ENCODE assay signal across 19 cellular contexts in the genomic region with DNA sequence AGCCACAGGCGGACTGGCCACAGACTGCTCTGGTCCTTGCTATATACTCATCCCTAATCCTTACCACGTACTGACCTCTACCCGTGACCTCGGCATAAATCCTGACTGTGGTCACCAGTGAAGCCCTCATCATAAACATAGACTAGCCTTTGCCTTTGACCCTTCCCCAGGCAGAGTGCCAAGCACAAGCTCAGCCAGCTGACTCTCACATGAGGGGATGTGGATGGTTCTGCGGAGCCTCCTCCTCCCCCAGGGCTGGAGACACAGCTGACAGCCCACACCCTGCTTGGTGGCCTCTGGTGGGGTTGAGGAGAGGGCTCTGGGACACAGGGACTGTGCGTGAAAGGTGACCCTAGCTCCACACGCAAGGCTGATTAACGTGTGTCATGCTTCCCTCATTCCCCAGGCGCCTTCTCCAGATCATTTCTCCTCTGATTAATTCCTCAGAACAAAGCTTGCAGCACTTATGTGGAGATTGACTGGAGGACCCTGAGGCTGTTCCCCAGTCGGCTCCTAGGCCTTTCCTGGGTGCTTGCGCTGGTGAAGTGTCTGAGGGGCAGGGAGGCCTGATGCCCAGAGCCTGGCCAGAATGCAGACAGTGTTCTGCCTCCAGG.
DNase-seq lines count a peak whose midpoint lies in the region; ATAC-seq and TF ChIP-seq lines count a peak whose summit lies in the region.
"Had no signal": no experiment of that assay in that cellular context is flagged by ENCODE, and none has a peak within 500 bp of the region (broad histone marks: within the 10 kb centered on the region; RNA-seq: fewer than 3 reads in every experiment).

No MANE protein-coding gene starts in this region.

- H3K27ac ChIP-seq in RWPE2 (ENCODE audit: poor library complexity, severe bottlenecking) = peak overlapping the region; percentile 95
- H3K27ac ChIP-seq in fibroblast of lung (ENCODE audit: insufficient read depth, low read length) = no peak overlapping the region
- H3K27ac ChIP-seq: heart right ventricle had no signal

- no peaks in the 10 kb centered on the region for H3K27me3 ChIP-seq in RWPE2 (ENCODE audit: insufficient read depth, poor library complexity, severe bottlenecking)
- H3K27me3 ChIP-seq in fibroblast of lung (ENCODE audit: control insufficient read depth, insufficient read depth, low read length) = no peaks in the 10 kb centered on the region

- peak overlapping the region; percentile 32 for H3K4me2 ChIP-seq in fibroblast of lung (ENCODE audit: extremely low read depth, insufficient read depth, low read length)

- DNase-seq in EL (peak; percentile 76), RWPE2 (ENCODE audit: low spot score) (no peak), fibroblast of lung (ENCODE audit: low read depth in 2 of 2) (peak; percentile 56 to 75), myocyte (ENCODE audit: low read depth) (peak; percentile 34), NCI-H510A treated with DMSO at 0.1 percent for 48 hours (lab: John Stamatoyannopoulos, UW) (no peak), GF-D8 (lab: John Stamatoyannopoulos, UW) (no peak), NCI-H128 (lab: John Stamatoyannopoulos, UW; ENCODE audit: unreplicated experiment) (no peak)
- DNase-seq: activated CD4-positive, alpha-beta T cell treated with anti-CD3 and anti-CD28 coated beads, Interleukin-2, amount 50 U/mL, for 1 hour; activated naive CD8-positive, alpha-beta T cell treated with anti-CD3 and anti-CD28 coated beads, Interleukin-2, amount 10 ng/mL, durations not matched to agents 7 days and 5 days; activated T-cell treated with anti-CD3 and anti-CD28 coated beads, Interleukin-2, amount 50 U/mL, for 24 hours; central memory CD4-positive, alpha-beta T cell; heart right ventricle; naive B cell; NCI-H1048; NCI-H345; stimulated activated CD4-positive, alpha-beta T cell treated with anti-CD3 and anti-CD28 coated beads, Interleukin-1b, Interleukin-23, amount 100 ng/mL, for 48 hours; substantia nigra had no signal

- H3K4me1 ChIP-seq in RWPE2 (ENCODE audit: insufficient read depth, poor library complexity, severe bottlenecking) (peaks cover 55% of the 10 kb centered on the region), fibroblast of lung (ENCODE audit: control insufficient read depth, extremely low read depth, insufficient read depth, low read length) (peaks cover 13% of the 10 kb centered on the region)
- H3K4me1 ChIP-seq: heart right ventricle had no signal

- H3K4me3 ChIP-seq in RWPE2 (ENCODE audit: severe bottlenecking) (no peak overlapping the region), fibroblast of lung (replicated peaks in 1 of 4; ENCODE audit: control extremely low read depth in 1 of 4, insufficient read depth in 1 of 4, low read depth in 3 of 4, low read length in 4 of 4) (no peak overlapping the region)
- H3K4me3 ChIP-seq: heart right ventricle had no signal

- ATAC-seq in RWPE2 (ENCODE audit: low read depth) = 0 out of 3 replicates have a peak, but pooled peaks have one; percentile 18
- no peak for ATAC-seq in GM19467 (IDR thresholded peaks at IDR 0.05; ENCODE audit: unreplicated experiment)
- ATAC-seq: heart right ventricle, SK-N-SH treated with all-trans-retinoic acid at 6 μM for 48 hours had no signal

- H4K20me1 ChIP-seq in fibroblast of lung (ENCODE audit: control insufficient read depth, extremely low read depth, insufficient read depth, low read length) = no peaks in the 10 kb centered on the region

- no peaks in the 10 kb centered on the region for H3K79me2 ChIP-seq in fibroblast of lung (ENCODE audit: control insufficient read depth, insufficient read depth, low read length)

- H3K9ac ChIP-seq in fibroblast of lung (ENCODE audit: insufficient read depth, low read length) = no peak overlapping the region

- no peaks in the 10 kb centered on the region for H3K9me3 ChIP-seq in RWPE2 (ENCODE audit: severe bottlenecking)
- no peaks in the 10 kb centered on the region for H3K9me3 ChIP-seq in fibroblast of lung (ENCODE audit: control insufficient read depth, insufficient read depth, low read depth, low read length)

- no peak overlapping the region for H2AFZ ChIP-seq in fibroblast of lung (ENCODE audit: low read length)

- H3K36me3 ChIP-seq in RWPE2 (ENCODE audit: low read depth) (no peaks in the 10 kb centered on the region), fibroblast of lung (ENCODE audit: control insufficient read depth, insufficient read depth, low read length) (no peaks in the 10 kb centered on the region)
- H3K36me3 ChIP-seq: heart right ventricle had no signal

- TF ChIP-seq CTCF in RWPE2 (IDR thresholded peaks at IDR 0.05; ENCODE audit: poor library complexity, severe bottlenecking) (no peak), fibroblast of lung (conservative IDR thresholded peaks at IDR 0.05 in 1 of 2, IDR thresholded peaks at IDR 0.05 in 1 of 2; ENCODE audit: low read depth in 1 of 2, low read length in 2 of 2) (no peak)

Comparison
In these comparisons a context has a peak if more than half of its experiments do, and no peak if none do; other contexts are left out.
1. DNase-seq: peak in EL (single experiment), fibroblast of lung (2 of 2) and myocyte (single experiment); none in RWPE2 (single experiment), NCI-H510A treated with DMSO at 0.1 percent for 48 hours (single experiment), GF-D8 (single experiment) and NCI-H128 (single experiment).